In the genomic region with DNA sequence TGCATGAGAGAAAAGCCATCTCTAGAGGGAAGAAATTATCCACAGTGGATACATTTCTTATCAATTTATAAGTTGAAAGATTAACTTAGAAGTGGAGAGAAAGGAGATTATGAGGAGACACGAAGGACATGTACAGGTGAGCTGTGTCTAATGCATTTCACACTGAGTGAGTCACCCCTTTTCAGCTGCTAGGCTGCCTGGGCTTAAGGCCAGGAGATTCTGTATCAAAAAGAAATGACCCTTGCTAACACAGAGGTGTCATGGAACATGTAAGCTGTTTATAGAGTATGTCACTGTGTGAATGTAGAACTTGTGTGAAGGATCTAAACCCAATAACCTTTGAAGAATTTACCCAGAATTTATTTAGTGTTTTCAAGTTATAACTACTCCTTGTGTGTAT, we compare ENCODE assay signal across 14 cellular contexts.
DNase-seq lines count a peak whose midpoint lies in the region; ATAC-seq and TF ChIP-seq lines count a peak whose summit lies in the region.
"Had no signal": no experiment of that assay in that cellular context is flagged by ENCODE, and none has a peak within 500 bp of the region (broad histone marks: within the 10 kb centered on the region; RNA-seq: fewer than 3 reads in every experiment).

No MANE protein-coding gene starts in this region.

- no peak overlapping the region for H2AFZ ChIP-seq in PC-9

- intact Hi-C loops in PC-9 (cut with micrococcal nuclease; ENCODE audit: unreplicated experiment), result no loop called here

- H3K27me3 ChIP-seq in PC-9 (ENCODE audit: insufficient read depth, low read depth) (no peaks in the 10 kb centered on the region), suprapubic skin (no peaks in the 10 kb centered on the region)
- H3K27me3 ChIP-seq: testis had no signal

- no peak overlapping the region for H3K4me3 ChIP-seq in astrocyte of the spinal cord (ENCODE audit: low read depth, low read length)
- H3K4me3 ChIP-seq in PC-9, result no peak overlapping the region
- no peak overlapping the region for H3K4me3 ChIP-seq in suprapubic skin
- H3K4me3 ChIP-seq: testis had no signal

- no peak for TF ChIP-seq CTCF in astrocyte of the spinal cord (IDR thresholded peaks at IDR 0.05; ENCODE audit: low read depth, low read length)
- no peak for TF ChIP-seq CTCF in PC-9 (conservative IDR thresholded peaks at IDR 0.05)
- no peak for TF ChIP-seq CTCF in suprapubic skin (IDR thresholded peaks at IDR 0.05)

- WGBS in suprapubic skin, result 57% methylated on average over 1 of the region's 1 CpG

- DNase-seq in DMS79 (lab: John Stamatoyannopoulos, UW) (peak; percentile 63), NCI-H2029 treated with DMSO at 0.1 percent for 48 hours (lab: John Stamatoyannopoulos, UW) (peak; percentile 31), astrocyte of the spinal cord (ENCODE audit: low read depth, low spot score) (peak; percentile 47), mucosa of gallbladder (ENCODE audit: low spot score) (peak; percentile 62), PC-9 (no peak), suprapubic skin (ENCODE audit: low spot score in 2 of 2) (no peak)
- DNase-seq in stimulated activated CD4-positive, alpha-beta T cell treated with anti-CD3 and anti-CD28 coated beads, Interleukin-12 subunit alpha, Interleukin-12 subunit beta, amount 100 ng/mL, for 4 hours, result no peak
- DNase-seq: activated T-cell treated with anti-CD3 and anti-CD28 coated beads, Interleukin-2, amount 50 U/mL, for 24 hours; aorta; MM.1S; PC-3; testis had no signal

- BruUV-seq in PC-9 (replicated peaks; lab: Mats Ljungman, UMichigan), result no TSS peak

- CTCF ChIA-PET in PC-9 (lab: Charles Lee), result no interaction called here

- no peaks in the 10 kb centered on the region for H3K79me2 ChIP-seq in PC-9 (ENCODE audit: low read depth)

- no peaks in the 10 kb centered on the region for H3K4me1 ChIP-seq in PC-9 (replicated peaks; ENCODE audit: insufficient read depth)
- H3K4me1 ChIP-seq in suprapubic skin, result peaks cover 8% of the 10 kb centered on the region
- H3K4me1 ChIP-seq: testis had no signal

- no peaks in the 10 kb centered on the region for H3F3A ChIP-seq in PC-9 (ENCODE audit: insufficient read depth, low read depth)

- ATAC-seq in GM18870 (IDR thresholded peaks at IDR 0.05; ENCODE audit: unreplicated experiment), result no peak
- ATAC-seq: PC-3 had no signal

- H3K9me2 ChIP-seq in PC-9 (ENCODE audit: insufficient read depth), result no peaks in the 10 kb centered on the region

- POLR2A ChIA-PET in PC-9 (lab: Charles Lee; ENCODE audit: unreplicated experiment), result no interaction called here

- no peak for TF ChIP-seq POLR2A in suprapubic skin (IDR thresholded peaks at IDR 0.05)

- in situ Hi-C loops in astrocyte of the spinal cord (cut with HindIII; ENCODE audit: low sequenced_read_pairs), result no loop called here

- H3K9me3 ChIP-seq in PC-9 (ENCODE audit: insufficient read depth, low read depth) (no peaks in the 10 kb centered on the region), suprapubic skin (no peaks in the 10 kb centered on the region)
- H3K9me3 ChIP-seq: testis had no signal

- no peak overlapping the region for H3K27ac ChIP-seq in PC-9
- no peak overlapping the region for H3K27ac ChIP-seq in suprapubic skin
- H3K27ac ChIP-seq: C4-2B, testis had no signal

- H4K20me1 ChIP-seq in PC-9 (ENCODE audit: insufficient read depth), result no peaks in the 10 kb centered on the region

- H3K36me3 ChIP-seq in PC-9 (ENCODE audit: low read depth) (no peaks in the 10 kb centered on the region), suprapubic skin (no peaks in the 10 kb centered on the region)

- no peak overlapping the region for H3K4me2 ChIP-seq in PC-9

- TF ChIP-seq EP300 in suprapubic skin (IDR thresholded peaks at IDR 0.05), result no peak

Comparison
In these comparisons a context has a peak if more than half of its experiments do, and no peak if none do; other contexts are left out.
1. DNase-seq: peak in DMS79 (single experiment), NCI-H2029 treated with DMSO at 0.1 percent for 48 hours (single experiment), astrocyte of the spinal cord (single experiment) and mucosa of gallbladder (single experiment); none in stimulated activated CD4-positive, alpha-beta T cell treated with anti-CD3 and anti-CD28 coated beads, Interleukin-12 subunit alpha, Interleukin-12 subunit beta, amount 100 ng/mL, for 4 hours (single experiment), PC-9 (0 of 2) and suprapubic skin (0 of 2).